1 cellular context compared by ENCODE assay signal in the genomic region with DNA sequence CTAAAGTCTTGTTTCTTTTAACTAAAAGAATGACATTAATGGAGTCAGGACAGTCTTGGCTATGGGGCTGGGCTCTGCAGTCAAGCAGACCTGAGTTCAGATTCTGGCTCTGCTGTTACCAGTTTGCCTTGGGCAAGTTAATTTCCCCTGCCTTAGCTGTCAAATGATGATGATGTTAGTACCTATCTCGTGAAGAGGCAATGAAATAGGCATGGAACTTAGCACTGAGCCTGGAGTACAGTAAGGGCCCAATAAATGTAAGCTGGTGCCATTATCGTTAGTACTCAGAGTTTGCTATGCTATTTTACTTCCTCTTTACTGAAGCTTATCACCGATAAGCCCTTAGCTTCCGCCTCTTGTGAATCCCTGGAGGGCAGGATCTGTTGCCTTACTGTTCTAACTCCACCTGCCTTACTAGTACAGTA.
TF ChIP-seq lines count a peak whose summit lies in the region.

No MANE protein-coding gene starts in this region.

TF ChIP-seq in K562, 482 proteins besides CTCF, POLR2A, EP300 and RAD21 (continued from another document and continues in another):
- TF ChIP-seq, protein P1, sequence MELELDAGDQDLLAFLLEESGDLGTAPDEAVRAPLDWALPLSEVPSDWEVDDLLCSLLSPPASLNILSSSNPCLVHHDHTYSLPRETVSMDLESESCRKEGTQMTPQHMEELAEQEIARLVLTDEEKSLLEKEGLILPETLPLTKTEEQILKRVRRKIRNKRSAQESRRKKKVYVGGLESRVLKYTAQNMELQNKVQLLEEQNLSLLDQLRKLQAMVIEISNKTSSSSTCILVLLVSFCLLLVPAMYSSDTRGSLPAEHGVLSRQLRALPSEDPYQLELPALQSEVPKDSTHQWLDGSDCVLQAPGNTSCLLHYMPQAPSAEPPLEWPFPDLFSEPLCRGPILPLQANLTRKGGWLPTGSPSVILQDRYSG (tag; conservative IDR thresholded peaks at IDR 0.05; ENCODE audit: low read depth), result no peak
- TF ChIP-seq, protein P2, sequence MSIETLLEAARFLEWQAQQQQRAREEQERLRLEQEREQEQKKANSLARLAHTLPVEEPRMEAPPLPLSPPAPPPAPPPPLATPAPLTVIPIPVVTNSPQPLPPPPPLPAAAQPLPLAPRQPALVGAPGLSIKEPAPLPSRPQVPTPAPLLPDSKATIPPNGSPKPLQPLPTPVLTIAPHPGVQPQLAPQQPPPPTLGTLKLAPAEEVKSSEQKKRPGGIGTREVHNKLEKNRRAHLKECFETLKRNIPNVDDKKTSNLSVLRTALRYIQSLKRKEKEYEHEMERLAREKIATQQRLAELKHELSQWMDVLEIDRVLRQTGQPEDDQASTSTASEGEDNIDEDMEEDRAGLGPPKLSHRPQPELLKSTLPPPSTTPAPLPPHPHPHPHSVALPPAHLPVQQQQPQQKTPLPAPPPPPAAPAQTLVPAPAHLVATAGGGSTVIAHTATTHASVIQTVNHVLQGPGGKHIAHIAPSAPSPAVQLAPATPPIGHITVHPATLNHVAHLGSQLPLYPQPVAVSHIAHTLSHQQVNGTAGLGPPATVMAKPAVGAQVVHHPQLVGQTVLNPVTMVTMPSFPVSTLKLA (conservative IDR thresholded peaks at IDR 0.05), result peak in 1 of 2 experiments; percentile 44; a peak in 1 of 4 replicates
- TF ChIP-seq ZNF146 (CRISPR knock-in tag; IDR thresholded peaks at IDR 0.05; ENCODE audit: unreplicated experiment) (no peak), RAD51 (IDR thresholded peaks at IDR 0.05; ENCODE audit: borderline replicate concordance, low read depth) (no peak), RCOR1 (IDR thresholded peaks at IDR 0.05; ENCODE audit: borderline replicate concordance in 1 of 2, low read depth in 2 of 2, low read length in 2 of 2) (peak in 1 of 2 experiments; percentile 66; a peak in 1 of 4 replicates), SMARCA5 (IDR thresholded peaks at IDR 0.05) (no peak), SLC30A9 (CRISPR knock-in tag; IDR thresholded peaks at IDR 0.05) (no peak), SRF (CRISPR knock-in tag; IDR thresholded peaks at IDR 0.05) (no peak), ADNP (tag; IDR thresholded peaks at IDR 0.05) (peak; percentile 69), TEAD4 (IDR thresholded peaks at IDR 0.05; ENCODE audit: low read length) (peak; percentile 75), TEAD4 (CRISPR knock-in tag; IDR thresholded peaks at IDR 0.05; ENCODE audit: borderline replicate concordance) (no peak), TBL1XR1 (IDR thresholded peaks at IDR 0.05; ENCODE audit: low read length in 2 of 2) (peak in 1 of 2 experiments; percentile 42; a peak in 1 of 4 replicates), L3MBTL2 (IDR thresholded peaks at IDR 0.05) (peak; percentile 59; the same call in 1 of the 2 replicates), KHSRP (IDR thresholded peaks at IDR 0.05) (no peak), POLR2AphosphoS2 (IDR thresholded peaks at IDR 0.05; ENCODE audit: low read length) (no peak), TCF3 (CRISPR knock-in tag; IDR thresholded peaks at IDR 0.05) (peak; percentile 82), RBM39 (optimal IDR thresholded peaks at IDR 0.05; ENCODE audit: low read depth, low read length) (no peak), SIN3B (IDR thresholded peaks at IDR 0.05; ENCODE audit: low read depth) (no peak), ZNF124 (CRISPR knock-in tag; IDR thresholded peaks at IDR 0.05) (no peak), ETV5 (CRISPR knock-in tag; IDR thresholded peaks at IDR 0.05; ENCODE audit: low read depth) (peak; percentile 93), ZKSCAN8 (CRISPR knock-in tag; IDR thresholded peaks at IDR 0.05) (peak; percentile 88; the same call in 1 of the 2 replicates), MAFF (IDR thresholded peaks at IDR 0.05; ENCODE audit: low read length) (no peak), SETDB1 (IDR thresholded peaks at IDR 0.05; ENCODE audit: low read length) (no peak), ZBTB8A (IDR thresholded peaks at IDR 0.05; ENCODE audit: partially characterized antibody) (no peak), MIER1 (IDR thresholded peaks at IDR 0.05; ENCODE audit: low read depth) (no peak), TAF15 (IDR thresholded peaks at IDR 0.05; ENCODE audit: low read depth, low read length) (no peak), BHLHE40 (IDR thresholded peaks at IDR 0.05; ENCODE audit: low read length) (0 out of 2 replicates have a peak, but pooled peaks have one; percentile 28), BRF1 (IDR thresholded peaks at IDR 0.05; ENCODE audit: borderline replicate concordance, extremely low read depth, insufficient read length) (no peak), TARDBP (IDR thresholded peaks at IDR 0.05) (no peak), RNF2 (IDR thresholded peaks at IDR 0.05) (no peak), ZEB2 (IDR thresholded peaks at IDR 0.05) (peak; percentile 39; the same call in 1 of the 2 replicates), PHF20 (IDR thresholded peaks at IDR 0.05; ENCODE audit: partially characterized antibody) (no peak), ZNF699 (CRISPR knock-in tag; IDR thresholded peaks at IDR 0.05; ENCODE audit: insufficient replicate concordance) (no peak)
- TF ChIP-seq, protein P3, sequence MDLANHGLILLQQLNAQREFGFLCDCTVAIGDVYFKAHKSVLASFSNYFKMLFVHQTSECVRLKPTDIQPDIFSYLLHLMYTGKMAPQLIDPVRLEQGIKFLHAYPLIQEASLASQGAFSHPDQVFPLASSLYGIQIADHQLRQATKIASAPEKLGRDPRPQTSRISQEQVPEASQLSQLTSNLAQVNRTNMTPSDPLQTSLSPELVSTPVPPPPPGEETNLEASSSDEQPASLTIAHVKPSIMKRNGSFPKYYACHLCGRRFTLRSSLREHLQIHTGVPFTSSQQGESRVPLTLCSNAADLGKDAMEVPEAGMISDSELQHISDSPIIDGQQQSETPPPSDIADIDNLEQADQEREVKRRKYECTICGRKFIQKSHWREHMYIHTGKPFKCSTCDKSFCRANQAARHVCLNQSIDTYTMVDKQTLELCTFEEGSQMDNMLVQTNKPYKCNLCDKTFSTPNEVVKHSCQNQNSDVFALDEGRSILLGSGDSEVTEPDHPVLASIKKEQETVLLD (IDR thresholded peaks at IDR 0.05), result peak; percentile 28; the same call in 1 of the 2 replicates
- TF ChIP-seq, protein P4, sequence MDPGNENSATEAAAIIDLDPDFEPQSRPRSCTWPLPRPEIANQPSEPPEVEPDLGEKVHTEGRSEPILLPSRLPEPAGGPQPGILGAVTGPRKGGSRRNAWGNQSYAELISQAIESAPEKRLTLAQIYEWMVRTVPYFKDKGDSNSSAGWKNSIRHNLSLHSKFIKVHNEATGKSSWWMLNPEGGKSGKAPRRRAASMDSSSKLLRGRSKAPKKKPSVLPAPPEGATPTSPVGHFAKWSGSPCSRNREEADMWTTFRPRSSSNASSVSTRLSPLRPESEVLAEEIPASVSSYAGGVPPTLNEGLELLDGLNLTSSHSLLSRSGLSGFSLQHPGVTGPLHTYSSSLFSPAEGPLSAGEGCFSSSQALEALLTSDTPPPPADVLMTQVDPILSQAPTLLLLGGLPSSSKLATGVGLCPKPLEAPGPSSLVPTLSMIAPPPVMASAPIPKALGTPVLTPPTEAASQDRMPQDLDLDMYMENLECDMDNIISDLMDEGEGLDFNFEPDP (CRISPR knock-in tag; IDR thresholded peaks at IDR 0.05), result no peak
- TF ChIP-seq, protein P5, sequence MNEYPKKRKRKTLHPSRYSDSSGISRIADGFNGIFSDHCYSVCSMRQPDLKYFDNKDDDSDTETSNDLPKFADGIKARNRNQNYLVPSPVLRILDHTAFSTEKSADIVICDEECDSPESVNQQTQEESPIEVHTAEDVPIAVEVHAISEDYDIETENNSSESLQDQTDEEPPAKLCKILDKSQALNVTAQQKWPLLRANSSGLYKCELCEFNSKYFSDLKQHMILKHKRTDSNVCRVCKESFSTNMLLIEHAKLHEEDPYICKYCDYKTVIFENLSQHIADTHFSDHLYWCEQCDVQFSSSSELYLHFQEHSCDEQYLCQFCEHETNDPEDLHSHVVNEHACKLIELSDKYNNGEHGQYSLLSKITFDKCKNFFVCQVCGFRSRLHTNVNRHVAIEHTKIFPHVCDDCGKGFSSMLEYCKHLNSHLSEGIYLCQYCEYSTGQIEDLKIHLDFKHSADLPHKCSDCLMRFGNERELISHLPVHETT (CRISPR knock-in tag; conservative IDR thresholded peaks at IDR 0.05 in 1 of 2, IDR thresholded peaks at IDR 0.05 in 1 of 2), result peak in 1 of 2 experiments; percentile 70; a peak in 1 of 4 replicates
- TF ChIP-seq, protein P6, sequence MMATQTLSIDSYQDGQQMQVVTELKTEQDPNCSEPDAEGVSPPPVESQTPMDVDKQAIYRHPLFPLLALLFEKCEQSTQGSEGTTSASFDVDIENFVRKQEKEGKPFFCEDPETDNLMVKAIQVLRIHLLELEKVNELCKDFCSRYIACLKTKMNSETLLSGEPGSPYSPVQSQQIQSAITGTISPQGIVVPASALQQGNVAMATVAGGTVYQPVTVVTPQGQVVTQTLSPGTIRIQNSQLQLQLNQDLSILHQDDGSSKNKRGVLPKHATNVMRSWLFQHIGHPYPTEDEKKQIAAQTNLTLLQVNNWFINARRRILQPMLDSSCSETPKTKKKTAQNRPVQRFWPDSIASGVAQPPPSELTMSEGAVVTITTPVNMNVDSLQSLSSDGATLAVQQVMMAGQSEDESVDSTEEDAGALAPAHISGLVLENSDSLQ (IDR thresholded peaks at IDR 0.05), result no peak
- TF ChIP-seq, protein P7, sequence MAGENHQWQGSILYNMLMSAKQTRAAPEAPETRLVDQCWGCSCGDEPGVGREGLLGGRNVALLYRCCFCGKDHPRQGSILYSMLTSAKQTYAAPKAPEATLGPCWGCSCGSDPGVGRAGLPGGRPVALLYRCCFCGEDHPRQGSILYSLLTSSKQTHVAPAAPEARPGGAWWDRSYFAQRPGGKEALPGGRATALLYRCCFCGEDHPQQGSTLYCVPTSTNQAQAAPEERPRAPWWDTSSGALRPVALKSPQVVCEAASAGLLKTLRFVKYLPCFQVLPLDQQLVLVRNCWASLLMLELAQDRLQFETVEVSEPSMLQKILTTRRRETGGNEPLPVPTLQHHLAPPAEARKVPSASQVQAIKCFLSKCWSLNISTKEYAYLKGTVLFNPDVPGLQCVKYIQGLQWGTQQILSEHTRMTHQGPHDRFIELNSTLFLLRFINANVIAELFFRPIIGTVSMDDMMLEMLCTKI (IDR thresholded peaks at IDR 0.05; ENCODE audit: partially characterized antibody), result no peak
- TF ChIP-seq, protein P8, sequence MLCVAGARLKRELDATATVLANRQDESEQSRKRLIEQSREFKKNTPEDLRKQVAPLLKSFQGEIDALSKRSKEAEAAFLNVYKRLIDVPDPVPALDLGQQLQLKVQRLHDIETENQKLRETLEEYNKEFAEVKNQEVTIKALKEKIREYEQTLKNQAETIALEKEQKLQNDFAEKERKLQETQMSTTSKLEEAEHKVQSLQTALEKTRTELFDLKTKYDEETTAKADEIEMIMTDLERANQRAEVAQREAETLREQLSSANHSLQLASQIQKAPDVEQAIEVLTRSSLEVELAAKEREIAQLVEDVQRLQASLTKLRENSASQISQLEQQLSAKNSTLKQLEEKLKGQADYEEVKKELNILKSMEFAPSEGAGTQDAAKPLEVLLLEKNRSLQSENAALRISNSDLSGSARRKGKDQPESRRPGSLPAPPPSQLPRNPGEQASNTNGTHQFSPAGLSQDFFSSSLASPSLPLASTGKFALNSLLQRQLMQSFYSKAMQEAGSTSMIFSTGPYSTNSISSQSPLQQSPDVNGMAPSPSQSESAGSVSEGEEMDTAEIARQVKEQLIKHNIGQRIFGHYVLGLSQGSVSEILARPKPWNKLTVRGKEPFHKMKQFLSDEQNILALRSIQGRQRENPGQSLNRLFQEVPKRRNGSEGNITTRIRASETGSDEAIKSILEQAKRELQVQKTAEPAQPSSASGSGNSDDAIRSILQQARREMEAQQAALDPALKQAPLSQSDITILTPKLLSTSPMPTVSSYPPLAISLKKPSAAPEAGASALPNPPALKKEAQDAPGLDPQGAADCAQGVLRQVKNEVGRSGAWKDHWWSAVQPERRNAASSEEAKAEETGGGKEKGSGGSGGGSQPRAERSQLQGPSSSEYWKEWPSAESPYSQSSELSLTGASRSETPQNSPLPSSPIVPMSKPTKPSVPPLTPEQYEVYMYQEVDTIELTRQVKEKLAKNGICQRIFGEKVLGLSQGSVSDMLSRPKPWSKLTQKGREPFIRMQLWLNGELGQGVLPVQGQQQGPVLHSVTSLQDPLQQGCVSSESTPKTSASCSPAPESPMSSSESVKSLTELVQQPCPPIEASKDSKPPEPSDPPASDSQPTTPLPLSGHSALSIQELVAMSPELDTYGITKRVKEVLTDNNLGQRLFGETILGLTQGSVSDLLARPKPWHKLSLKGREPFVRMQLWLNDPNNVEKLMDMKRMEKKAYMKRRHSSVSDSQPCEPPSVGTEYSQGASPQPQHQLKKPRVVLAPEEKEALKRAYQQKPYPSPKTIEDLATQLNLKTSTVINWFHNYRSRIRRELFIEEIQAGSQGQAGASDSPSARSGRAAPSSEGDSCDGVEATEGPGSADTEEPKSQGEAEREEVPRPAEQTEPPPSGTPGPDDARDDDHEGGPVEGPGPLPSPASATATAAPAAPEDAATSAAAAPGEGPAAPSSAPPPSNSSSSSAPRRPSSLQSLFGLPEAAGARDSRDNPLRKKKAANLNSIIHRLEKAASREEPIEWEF (CRISPR knock-in tag; IDR thresholded peaks at IDR 0.05), result no peak
